20 cellular contexts compared by ENCODE assay signal in the genomic region with DNA sequence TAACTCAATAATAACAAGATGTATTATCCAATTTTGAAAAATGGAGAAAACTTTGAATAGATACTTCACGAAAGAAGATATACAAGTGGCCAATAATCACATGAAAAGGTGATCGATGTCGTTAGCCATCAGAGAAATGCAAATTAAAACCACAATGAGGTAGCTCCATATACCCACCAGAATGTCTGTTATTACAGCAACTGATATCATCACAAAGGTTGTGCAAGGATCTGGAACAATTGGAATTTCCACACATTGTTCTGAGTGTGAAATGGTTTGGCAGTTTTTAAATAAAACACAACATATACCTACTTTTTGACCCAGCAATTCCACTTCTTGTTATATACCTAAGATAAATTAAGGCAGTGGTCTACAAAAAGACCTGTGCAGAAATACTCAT.
DNase-seq lines count a peak whose midpoint lies in the region; ATAC-seq, FAIRE-seq and TF ChIP-seq lines count a peak whose summit lies in the region.
"Had no signal": no experiment of that assay in that cellular context is flagged by ENCODE, and none has a peak within 500 bp of the region (broad histone marks: within the 10 kb centered on the region; RNA-seq: fewer than 3 reads in every experiment).

No MANE protein-coding gene starts in this region.

- no peaks in the 10 kb centered on the region for H3K9me3 ChIP-seq in astrocyte (ENCODE audit: insufficient read depth, low read depth, low read length)
- H3K9me3 ChIP-seq in CD8-positive, alpha-beta T cell (ENCODE audit: low read length) = no peaks in the 10 kb centered on the region
- H3K9me3 ChIP-seq in testis = no peaks in the 10 kb centered on the region
- H3K9me3 ChIP-seq: BLaER1 had no signal

- WGBS in testis, 2 donors = 85 to 97% methylated on average over 3 of the region's 3 CpGs

- H3K4me1 Mint-ChIP-seq in astrocyte (ENCODE audit: low read depth, unreplicated experiment) = no peaks in the 10 kb centered on the region
- H3K4me1 Mint-ChIP-seq in CD8-positive, alpha-beta T cell (ENCODE audit: low read depth) = no peaks in the 10 kb centered on the region
- H3K4me1 Mint-ChIP-seq: B cell; CD4-positive, CD25-positive, alpha-beta regulatory T cell; CD8-positive, alpha-beta memory T cell; GM23338 had no signal

- intact Hi-C loops in CD8-positive, alpha-beta T cell (cut with DNase I, micrococcal nuclease) = no loop called here
- intact Hi-C loops in testis (cut with DNase I; ENCODE audit: low total_unique reads) = no loop called here

- H3K27me3 Mint-ChIP-seq in astrocyte (ENCODE audit: low read depth, unreplicated experiment) = no peaks in the 10 kb centered on the region
- no peaks in the 10 kb centered on the region for H3K27me3 Mint-ChIP-seq in CD8-positive, alpha-beta T cell (ENCODE audit: low read depth)
- H3K27me3 Mint-ChIP-seq: B cell; CD4-positive, CD25-positive, alpha-beta regulatory T cell; CD8-positive, alpha-beta memory T cell had no signal

- peak; percentile 86 for FAIRE-seq in astrocyte (lab: Jason Lieb, UNC)
- FAIRE-seq in colon (lab: Jason Lieb, UNC) = peak; percentile 87
- FAIRE-seq: D721Med, GM12892 had no signal

- H3K4me2 ChIP-seq in astrocyte (ENCODE audit: low read length) = no peak overlapping the region
- H3K4me2 ChIP-seq: BLaER1, GM23338 had no signal

- H3K4me1 ChIP-seq in astrocyte (ENCODE audit: insufficient read depth, low read length) (no peaks in the 10 kb centered on the region), testis (no peaks in the 10 kb centered on the region)
- no peaks in the 10 kb centered on the region for H3K4me1 ChIP-seq in CD8-positive, alpha-beta T cell (ENCODE audit: insufficient read depth, low read length)
- H3K4me1 ChIP-seq: BLaER1 had no signal

- H3K36me3 ChIP-seq in astrocyte (ENCODE audit: insufficient read depth, low read length) (no peaks in the 10 kb centered on the region), testis (ENCODE audit: low read depth, missing control alignments) (no peaks in the 10 kb centered on the region)
- H3K36me3 ChIP-seq in CD8-positive, alpha-beta T cell (ENCODE audit: insufficient read depth, low read length) = no peaks in the 10 kb centered on the region
- H3K36me3 ChIP-seq: BLaER1 had no signal

- TF ChIP-seq POLR2A in testis (IDR thresholded peaks at IDR 0.05) = no peak

- no peak overlapping the region for H3K27ac ChIP-seq in astrocyte (ENCODE audit: low read depth, low read length)
- no peak overlapping the region for H3K27ac ChIP-seq in CD8-positive, alpha-beta T cell (ENCODE audit: low read depth, low read length)
- no peak overlapping the region for H3K27ac ChIP-seq in testis
- H3K27ac ChIP-seq: BLaER1, C4-2B had no signal

- no peak overlapping the region for H3K27ac Mint-ChIP-seq in astrocyte (ENCODE audit: unreplicated experiment)
- no peak overlapping the region for H3K27ac Mint-ChIP-seq in CD8-positive, alpha-beta T cell
- H3K27ac Mint-ChIP-seq: B cell; CD4-positive, CD25-positive, alpha-beta regulatory T cell; CD8-positive, alpha-beta memory T cell; GM23338 had no signal

- H3K9me3 Mint-ChIP-seq in astrocyte (ENCODE audit: unreplicated experiment) = no peaks in the 10 kb centered on the region
- no peaks in the 10 kb centered on the region for H3K9me3 Mint-ChIP-seq in CD8-positive, alpha-beta T cell
- H3K9me3 Mint-ChIP-seq: CD4-positive, CD25-positive, alpha-beta regulatory T cell; GM23338; H9 had no signal

- POLR2A ChIA-PET in CD8-positive, alpha-beta T cell (lab: Charles Lee) = no interaction called here

- no peak for TF ChIP-seq CTCF in astrocyte (IDR thresholded peaks at IDR 0.05; ENCODE audit: insufficient read depth, low read depth, low read length)
- TF ChIP-seq CTCF in fibroblast of the aortic adventitia (IDR thresholded peaks at IDR 0.05; ENCODE audit: insufficient read depth, low read length) = no peak
- no peak for TF ChIP-seq CTCF in CD8-positive, alpha-beta T cell (IDR thresholded peaks at IDR 0.05)
- TF ChIP-seq CTCF in testis (IDR thresholded peaks at IDR 0.05) = no peak

- DNase-seq in astrocyte (ENCODE audit: low read depth) (no peak), fibroblast of the aortic adventitia (ENCODE audit: low read depth) (peak; percentile 2), NCI-H2029 treated with DMSO at 0.1 percent for 48 hours (lab: John Stamatoyannopoulos, UW) (no peak), middle frontal gyrus (ENCODE audit: extremely low spot score, low spot score) (no peak), testis (no peak)
- no peak for DNase-seq in CD8-positive, alpha-beta T cell
- DNase-seq: CD4-positive, CD25-positive, alpha-beta regulatory T cell; CD8-positive, alpha-beta memory T cell; DMS53; DMS79 treated with DMSO at 0.1 percent for 48 hours; GF-D8; H9 had no signal

- CTCF ChIA-PET in CD8-positive, alpha-beta T cell (lab: Charles Lee) = no interaction called here

- H2AFZ ChIP-seq in astrocyte (ENCODE audit: low read depth, low read length) = no peak overlapping the region
- H2AFZ ChIP-seq: GM23338 had no signal

- no peaks in the 10 kb centered on the region for H4K20me1 ChIP-seq in astrocyte (ENCODE audit: insufficient read depth, low read length)
- H4K20me1 ChIP-seq: BLaER1 had no signal

- H3K4me3 Mint-ChIP-seq in astrocyte (ENCODE audit: unreplicated experiment) = no peak overlapping the region
- no peak overlapping the region for H3K4me3 Mint-ChIP-seq in CD8-positive, alpha-beta T cell
- H3K4me3 Mint-ChIP-seq: B cell; CD4-positive, CD25-positive, alpha-beta regulatory T cell; CD8-positive, alpha-beta memory T cell; GM23338; H9 had no signal

- no peaks in the 10 kb centered on the region for H3K36me3 Mint-ChIP-seq in astrocyte (ENCODE audit: low read depth, unreplicated experiment)
- H3K36me3 Mint-ChIP-seq in CD8-positive, alpha-beta T cell = no peaks in the 10 kb centered on the region
- H3K36me3 Mint-ChIP-seq: CD4-positive, CD25-positive, alpha-beta regulatory T cell; CD8-positive, alpha-beta memory T cell had no signal

- H3K27me3 ChIP-seq in astrocyte (ENCODE audit: insufficient read depth, low read length) (no peaks in the 10 kb centered on the region), testis (no peaks in the 10 kb centered on the region)
- H3K27me3 ChIP-seq in CD8-positive, alpha-beta T cell (ENCODE audit: insufficient read depth, low read length) = no peaks in the 10 kb centered on the region

- H3K79me2 ChIP-seq in astrocyte (ENCODE audit: insufficient read depth, low read length) = no peaks in the 10 kb centered on the region

- no peak for ATAC-seq in CD8-positive, alpha-beta T cell
- ATAC-seq: GM23338, HCT116 had no signal

- H3K9ac ChIP-seq in astrocyte (ENCODE audit: low read length) = no peak overlapping the region
- H3K9ac ChIP-seq: BLaER1 had no signal

- H3K4me3 ChIP-seq in astrocyte (ENCODE audit: insufficient read depth, low read depth, low read length) (no peak overlapping the region), fibroblast of the aortic adventitia (ENCODE audit: low read depth, low read length) (no peak overlapping the region), testis (no peak overlapping the region)
- no peak overlapping the region for H3K4me3 ChIP-seq in CD8-positive, alpha-beta T cell (ENCODE audit: low read depth, low read length)
- H3K4me3 ChIP-seq: BLaER1, GM23338 had no signal
